23 cellular contexts compared by ENCODE assay signal in the genomic region with DNA sequence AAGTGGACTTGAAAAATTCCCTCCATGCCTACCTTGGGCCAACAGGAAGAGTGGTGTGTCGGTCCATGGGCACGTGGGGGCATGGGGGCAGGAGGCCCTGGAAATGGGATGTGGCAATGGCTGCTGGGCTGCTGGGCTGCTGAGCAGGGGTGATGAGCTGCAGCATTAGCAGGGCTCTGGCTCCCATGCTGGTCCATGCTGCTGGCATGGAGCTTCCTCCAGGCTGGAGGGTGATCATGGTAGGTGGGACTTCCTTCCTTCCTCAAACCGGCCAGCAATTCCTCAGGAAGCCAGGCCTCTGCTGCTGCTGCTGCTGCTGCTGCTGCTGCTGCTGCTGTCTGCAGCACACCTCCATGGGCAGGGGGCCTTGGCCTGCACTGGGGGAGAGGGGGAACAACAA. TPM values are rescaled to one million over a fixed set of nuclear protein-coding genes. Genes with fewer than 3 reads are reported as not detected.
DNase-seq lines count a peak whose midpoint lies in the region; ATAC-seq and TF ChIP-seq lines count a peak whose summit lies in the region.
"Had no signal": no experiment of that assay in that cellular context is flagged by ENCODE, and none has a peak within 500 bp of the region (broad histone marks: within the 10 kb centered on the region; RNA-seq: fewer than 3 reads in every experiment).

No MANE protein-coding gene starts in this region.

- H3K27ac ChIP-seq in Karpas-422 (ENCODE audit: low read length) (peak overlapping the region; percentile 98), duodenal mucosa (ENCODE audit: low read depth, low read length) (peak overlapping the region; percentile 23), testis (no peak overlapping the region)
- H3K27ac ChIP-seq: adrenal gland, left ventricle myocardium inferior had no signal

- no peak for TF ChIP-seq CTCF in testis (IDR thresholded peaks at IDR 0.05)

- H2AFZ ChIP-seq in Karpas-422 (ENCODE audit: low read length) = no peak overlapping the region

- WGBS in testis, 2 donors = 75 to 97% methylated on average over 3 of the region's 3 CpGs

- H3K36me3 ChIP-seq in Karpas-422 (ENCODE audit: insufficient read depth, low read length) (peaks cover 50% of the 10 kb centered on the region), duodenal mucosa (ENCODE audit: control insufficient read depth in 1 of 2, insufficient read depth in 2 of 2, low read length in 2 of 2) (peaks cover 29 to 56% of the 10 kb centered on the region in 2 donors), testis (ENCODE audit: low read depth, missing control alignments) (no peaks in the 10 kb centered on the region)
- H3K36me3 ChIP-seq: MG63 had no signal

- TF ChIP-seq POLR2A in testis (IDR thresholded peaks at IDR 0.05) = no peak

- H3K27me3 ChIP-seq in Karpas-422 (ENCODE audit: low read length) (no peaks in the 10 kb centered on the region), duodenal mucosa (ENCODE audit: control insufficient read depth in 1 of 2, insufficient read depth in 2 of 2, low read length in 2 of 2) (no peaks in the 10 kb centered on the region), testis (no peaks in the 10 kb centered on the region)
- H3K27me3 ChIP-seq: adrenal gland, MG63 had no signal

- DNase-seq in activated T-cell treated with anti-CD3 and anti-CD28 coated beads, Interleukin-2, amount 50 U/mL, for 24 hours = no peak
- DNase-seq in activated T-cell treated with anti-CD3 and anti-CD28 coated beads for 4 hours (no peak), Karpas-422 (no peak), NOMO-1 (lab: John Stamatoyannopoulos, UW; ENCODE audit: unreplicated experiment in 2 of 2) (no peak), testis (no peak)
- no peak for DNase-seq in stimulated activated effector memory CD8-positive, alpha-beta T cell treated with anti-CD3 and anti-CD28 coated beads, Interleukin-12 subunit alpha, Interleukin-12 subunit beta, amount 100 ng/mL, for 72 hours (ENCODE audit: low spot score in 2 of 2)
- no peak for DNase-seq in stimulated activated CD4-positive, alpha-beta T cell treated with anti-CD3 and anti-CD28 coated beads, Interleukin-1b, Interleukin-23, amount 100 ng/mL, for 48 hours
- DNase-seq: activated CD8-positive, alpha-beta memory T cell treated with anti-CD3 and anti-CD28 coated beads for 24 hours; adrenal gland; Caco-2; foreskin fibroblast; left ventricle myocardium inferior; MG63; NCI-H187; NCI-H446; nephron progenitor cell; retina; SHP77; stimulated activated CD4-positive, alpha-beta T cell treated with anti-CD3 and anti-CD28 coated beads, Interleukin-2, amount 100 ng/mL, for 24 hours; T1000 had no signal

- intact Hi-C loops in testis (cut with DNase I; ENCODE audit: low total_unique reads) = no loop called here

- no peak for ATAC-seq in stimulated activated effector memory CD8-positive, alpha-beta T cell treated with anti-CD3 and anti-CD28 coated beads, Interleukin-12 subunit alpha, Interleukin-12 subunit beta, amount 100 ng/mL, for 72 hours

- H3K9me3 ChIP-seq in Karpas-422 (ENCODE audit: low read length) (no peaks in the 10 kb centered on the region), duodenal mucosa (ENCODE audit: control insufficient read depth in 1 of 2, low read length in 2 of 2) (no peaks in the 10 kb centered on the region), testis (no peaks in the 10 kb centered on the region)
- H3K9me3 ChIP-seq: adrenal gland, Caco-2, left ventricle myocardium inferior, MG63 had no signal

- H3K4me3 ChIP-seq in Karpas-422 (ENCODE audit: low read length) = peak overlapping the region; percentile 68
- H3K4me3 ChIP-seq in duodenal mucosa (ENCODE audit: low read depth in 1 of 2, low read length in 2 of 2) = no peak overlapping the region
- H3K4me3 ChIP-seq in testis = no peak overlapping the region
- H3K4me3 ChIP-seq: adrenal gland, left ventricle myocardium inferior, MG63 had no signal

- H3K4me1 ChIP-seq in Karpas-422 (ENCODE audit: low read length) (peaks cover 96% of the 10 kb centered on the region), duodenal mucosa (ENCODE audit: control insufficient read depth in 1 of 2, insufficient read depth in 2 of 2, low read length in 2 of 2) (peaks cover 4 to 9% of the 10 kb centered on the region in 2 donors), testis (no peaks in the 10 kb centered on the region)
- H3K4me1 ChIP-seq: adrenal gland, Caco-2, left ventricle myocardium inferior had no signal

- peaks cover 30% of the 10 kb centered on the region for H3K79me2 ChIP-seq in Karpas-422 (ENCODE audit: low read length)

- H3K27ac Mint-ChIP-seq in activated T-cell treated with anti-CD3 and anti-CD28 coated beads, Interleukin-2, amount 50 U/mL, for 24 hours = peak overlapping the region; percentile 100
- H3K27ac Mint-ChIP-seq in stimulated activated effector memory CD8-positive, alpha-beta T cell treated with anti-CD3 and anti-CD28 coated beads, Interleukin-12 subunit alpha, Interleukin-12 subunit beta, amount 100 ng/mL, for 72 hours = peak overlapping the region; percentile 100
- H3K27ac Mint-ChIP-seq: nephron progenitor cell, type B pancreatic cell had no signal

- H3K9ac ChIP-seq in Karpas-422 (ENCODE audit: low read length) = peak overlapping the region; percentile 85
- no peak overlapping the region for H3K9ac ChIP-seq in duodenal mucosa (ENCODE audit: low read depth in 1 of 2, low read length in 2 of 2)

- H3K27me3 Mint-ChIP-seq in activated T-cell treated with anti-CD3 and anti-CD28 coated beads, Interleukin-2, amount 50 U/mL, for 24 hours = no peaks in the 10 kb centered on the region
- H3K27me3 Mint-ChIP-seq: type B pancreatic cell had no signal

- H3K36me3 Mint-ChIP-seq in activated T-cell treated with anti-CD3 and anti-CD28 coated beads, Interleukin-2, amount 50 U/mL, for 24 hours (ENCODE audit: low read depth) = peaks cover 81% of the 10 kb centered on the region
- peaks cover 10% of the 10 kb centered on the region for H3K36me3 Mint-ChIP-seq in stimulated activated effector memory CD8-positive, alpha-beta T cell treated with anti-CD3 and anti-CD28 coated beads, Interleukin-12 subunit alpha, Interleukin-12 subunit beta, amount 100 ng/mL, for 72 hours

- H3K4me3 Mint-ChIP-seq in activated T-cell treated with anti-CD3 and anti-CD28 coated beads, Interleukin-2, amount 50 U/mL, for 24 hours = no peak overlapping the region
- H3K4me3 Mint-ChIP-seq in stimulated activated effector memory CD8-positive, alpha-beta T cell treated with anti-CD3 and anti-CD28 coated beads, Interleukin-12 subunit alpha, Interleukin-12 subunit beta, amount 100 ng/mL, for 72 hours = peak overlapping the region; percentile 93
- H3K4me3 Mint-ChIP-seq: nephron progenitor cell, type B pancreatic cell had no signal

- H4K20me1 ChIP-seq in Karpas-422 (ENCODE audit: insufficient read depth, low read depth, low read length) = no peaks in the 10 kb centered on the region

- no peaks in the 10 kb centered on the region for H3K9me2 ChIP-seq in Karpas-422 (replicated peaks; ENCODE audit: insufficient read depth, low read length)

- H3K4me2 ChIP-seq in Karpas-422 (ENCODE audit: low read depth, low read length, poor library complexity, severe bottlenecking) = peak overlapping the region; percentile 93

- H3K9me3 Mint-ChIP-seq in activated T-cell treated with anti-CD3 and anti-CD28 coated beads, Interleukin-2, amount 50 U/mL, for 24 hours = no peaks in the 10 kb centered on the region
- H3K9me3 Mint-ChIP-seq in stimulated activated effector memory CD8-positive, alpha-beta T cell treated with anti-CD3 and anti-CD28 coated beads, Interleukin-12 subunit alpha, Interleukin-12 subunit beta, amount 100 ng/mL, for 72 hours = no peaks in the 10 kb centered on the region
- H3K9me3 Mint-ChIP-seq: nephron progenitor cell, type B pancreatic cell had no signal

- H3K4me1 Mint-ChIP-seq in activated T-cell treated with anti-CD3 and anti-CD28 coated beads, Interleukin-2, amount 50 U/mL, for 24 hours (ENCODE audit: low read depth) = peaks cover 53% of the 10 kb centered on the region
- peaks cover 38% of the 10 kb centered on the region for H3K4me1 Mint-ChIP-seq in stimulated activated effector memory CD8-positive, alpha-beta T cell treated with anti-CD3 and anti-CD28 coated beads, Interleukin-12 subunit alpha, Interleukin-12 subunit beta, amount 100 ng/mL, for 72 hours
- H3K4me1 Mint-ChIP-seq: nephron progenitor cell had no signal

RNA-seq across cellular contexts. Expression of a gene that starts 4.3 kb away (rescaled TPM):
- total RNA-seq in Karpas-422 (2014; rRNA removed; shearing (Covaris generic); ENCODE audit: low replicate concordance) = 103 and 125 TPM in 2 replicates
- 1 to 10 TPM; 5.3 to 8.1 TPM for total RNA-seq in testis
- 10.1 TPM for polyA plus RNA-seq in testis (ENCODE audit: insufficient read depth, low read depth, low replicate concordance)
- total RNA-seq: Caco-2, left ventricle myocardium inferior had no signal

RNA-seq across cellular contexts. Expression of a gene that starts 55.8 kb away (rescaled TPM):
- total RNA-seq in Karpas-422 (2014; rRNA removed; shearing (Covaris generic); ENCODE audit: low replicate concordance) = 8.5 and 12.0 TPM in 2 replicates
- total RNA-seq in testis = 1 to 10 TPM; 7.2 to 8.7 TPM
- polyA plus RNA-seq in testis (ENCODE audit: insufficient read depth, low read depth, low replicate concordance) = 2.9 TPM

RNA-seq across cellular contexts. Expression of a gene that starts 59.1 kb away (rescaled TPM):
- total RNA-seq in Karpas-422 (2014; rRNA removed; shearing (Covaris generic); ENCODE audit: low replicate concordance) = 321 and 642 TPM in 2 replicates
- total RNA-seq in testis = under 1 TPM in 1 of 2 donors, not detected in 1; 0.68 TPM
- polyA plus RNA-seq in testis (ENCODE audit: insufficient read depth, low read depth, low replicate concordance) = 1.2 TPM
- total RNA-seq: Caco-2, cerebellum had no signal

Comparison
In these comparisons a context has a peak if more than half of its experiments do, and no peak if none do; other contexts are left out.
1. H3K27ac ChIP-seq: peak in Karpas-422 (single experiment) and duodenal mucosa (single experiment); none in testis (0 of 2).
2. RNA of a gene that starts 4.3 kb away (total RNA-seq): 103 to 125 TPM in Karpas-422; 5.3 to 8.1 TPM in testis; every median in the first group is over 10 times any median in the second.
3. RNA of a gene that starts 59.1 kb away (total RNA-seq): 321 to 642 TPM in Karpas-422; 0.68 TPM in testis; every median in the first group is over 100 times any median in the second.